ENCODE assay signal across 1 cellular context in genomic region chr7:25831901-25832411, GRCh38.
TF ChIP-seq lines count a peak whose summit lies in the region.

No MANE protein-coding gene starts in this region.

TF ChIP-seq in WTC11, 78 proteins besides CTCF, POLR2A, EP300 and RAD21 (continued from another document):
- no peak for TF ChIP-seq ATF2 (CRISPR knock-in tag; IDR thresholded peaks at IDR 0.05; ENCODE audit: borderline replicate concordance, low read depth)
- no peak for TF ChIP-seq STAT6 (CRISPR knock-in tag; conservative IDR thresholded peaks at IDR 0.05; ENCODE audit: low read depth)
- no peak for TF ChIP-seq CREB1 (CRISPR knock-in tag; IDR thresholded peaks at IDR 0.05)
- TF ChIP-seq MXD4 (CRISPR knock-in tag; IDR thresholded peaks at IDR 0.05; ENCODE audit: borderline replicate concordance) = no peak
- no peak for TF ChIP-seq MYBL2 (CRISPR knock-in tag; IDR thresholded peaks at IDR 0.05)
- TF ChIP-seq IRF2 (CRISPR knock-in tag; IDR thresholded peaks at IDR 0.05; ENCODE audit: borderline replicate concordance, low read depth) = no peak
- no peak for TF ChIP-seq GABPB1 (CRISPR knock-in tag; IDR thresholded peaks at IDR 0.05)
- TF ChIP-seq CDX4 (CRISPR knock-in tag; IDR thresholded peaks at IDR 0.05; ENCODE audit: borderline replicate concordance) = no peak
- TF ChIP-seq RELA (CRISPR knock-in tag; IDR thresholded peaks at IDR 0.05; ENCODE audit: borderline replicate concordance) = no peak
- TF ChIP-seq NFATC4 (CRISPR knock-in tag; IDR thresholded peaks at IDR 0.05) = no peak
- no peak for TF ChIP-seq NR1H2 (CRISPR knock-in tag; IDR thresholded peaks at IDR 0.05)
